In genomic region chr10:68902382-68902781, GRCh38 we compare ENCODE assay signal across 11 cellular contexts. TPM values are rescaled to one million over a fixed set of nuclear protein-coding genes. Genes with fewer than 3 reads are reported as not detected.
DNase-seq lines count a peak whose midpoint lies in the region; ATAC-seq and TF ChIP-seq lines count a peak whose summit lies in the region.
"Had no signal": no experiment of that assay in that cellular context is flagged by ENCODE, and none has a peak within 500 bp of the region (broad histone marks: within the 10 kb centered on the region; RNA-seq: fewer than 3 reads in every experiment).

No MANE protein-coding gene starts in this region.

- H3K4me2 ChIP-seq in hepatocyte: peak overlapping the region; percentile 87

- H3K4me1 ChIP-seq in hepatocyte (ENCODE audit: insufficient read depth): peaks cover 17% of the 10 kb centered on the region

- peak overlapping the region; percentile 94 for H3K4me3 Mint-ChIP-seq in activated CD8-positive, alpha-beta memory T cell treated with anti-CD3 and anti-CD28 coated beads, Interleukin-2, amount 10 ng/mL, durations not matched to agents 7 days and 5 days
- H3K4me3 Mint-ChIP-seq in stimulated activated naive B cell treated with anti-CD40 and anti-IgM and Interleukin-4, amounts not matched to agents 10 μg/mL and 1 μg/mL and 100 μg/mL, for 72 hours: peak overlapping the region; percentile 99 to 100

- H3K9me3 Mint-ChIP-seq in activated CD8-positive, alpha-beta memory T cell treated with anti-CD3 and anti-CD28 coated beads, Interleukin-2, amount 10 ng/mL, durations not matched to agents 7 days and 5 days (ENCODE audit: low read depth): no peaks in the 10 kb centered on the region
- no peaks in the 10 kb centered on the region for H3K9me3 Mint-ChIP-seq in stimulated activated naive B cell treated with anti-CD40 and anti-IgM and Interleukin-4, amounts not matched to agents 10 μg/mL and 1 μg/mL and 100 μg/mL, for 72 hours

- ATAC-seq in activated CD8-positive, alpha-beta memory T cell treated with anti-CD3 and anti-CD28 coated beads, Interleukin-2, amount 10 ng/mL, durations not matched to agents 7 days and 5 days: no peak
- no peak for ATAC-seq in stimulated activated naive B cell treated with anti-CD40 and anti-IgM and Interleukin-4, amounts not matched to agents 10 μg/mL and 1 μg/mL and 100 μg/mL, for 72 hours (replicated peaks)
- ATAC-seq in GM19035 (IDR thresholded peaks at IDR 0.05; ENCODE audit: unreplicated experiment): no peak

- H3K4me3 ChIP-seq in WI38 (ENCODE audit: low read depth, low read length) (peak overlapping the region; percentile 95), hepatocyte (peak overlapping the region; percentile 54)

- H3K36me3 Mint-ChIP-seq in activated CD8-positive, alpha-beta memory T cell treated with anti-CD3 and anti-CD28 coated beads, Interleukin-2, amount 10 ng/mL, durations not matched to agents 7 days and 5 days: peaks cover 30% of the 10 kb centered on the region
- H3K36me3 Mint-ChIP-seq in stimulated activated naive B cell treated with anti-CD40 and anti-IgM and Interleukin-4, amounts not matched to agents 10 μg/mL and 1 μg/mL and 100 μg/mL, for 72 hours: peaks cover 26 to 30% of the 10 kb centered on the region in 2 donors

- 77% methylated on average over 5 of the region's 5 CpGs for WGBS in hepatocyte (ENCODE audit: low lambda C conversion rate, missing lambda C conversion rate)

- no peaks in the 10 kb centered on the region for H3K9me2 ChIP-seq in hepatocyte (replicated peaks; ENCODE audit: insufficient read depth)

- H3K27me3 ChIP-seq in hepatocyte: no peaks in the 10 kb centered on the region

- H3K27me3 Mint-ChIP-seq in activated CD8-positive, alpha-beta memory T cell treated with anti-CD3 and anti-CD28 coated beads, Interleukin-2, amount 10 ng/mL, durations not matched to agents 7 days and 5 days: peaks cover 3% of the 10 kb centered on the region
- H3K27me3 Mint-ChIP-seq in stimulated activated naive B cell treated with anti-CD40 and anti-IgM and Interleukin-4, amounts not matched to agents 10 μg/mL and 1 μg/mL and 100 μg/mL, for 72 hours: peaks cover 9 to 14% of the 10 kb centered on the region in 2 donors

- no peaks in the 10 kb centered on the region for H3K36me3 ChIP-seq in hepatocyte (replicated peaks; ENCODE audit: insufficient read depth, low read depth)

- H3K79me2 ChIP-seq in hepatocyte: peaks cover 56% of the 10 kb centered on the region

- no peak overlapping the region for H3K27ac ChIP-seq in hepatocyte

- H2AFZ ChIP-seq in hepatocyte: no peak overlapping the region

- H3K4me1 Mint-ChIP-seq in activated CD8-positive, alpha-beta memory T cell treated with anti-CD3 and anti-CD28 coated beads, Interleukin-2, amount 10 ng/mL, durations not matched to agents 7 days and 5 days: peaks cover 53% of the 10 kb centered on the region
- H3K4me1 Mint-ChIP-seq in stimulated activated naive B cell treated with anti-CD40 and anti-IgM and Interleukin-4, amounts not matched to agents 10 μg/mL and 1 μg/mL and 100 μg/mL, for 72 hours: peaks cover 19 to 52% of the 10 kb centered on the region in 2 donors

- CTCF ChIA-PET in activated CD8-positive, alpha-beta memory T cell treated with anti-CD3 and anti-CD28 coated beads, Interleukin-2, amount 10 ng/mL, durations not matched to agents 7 days and 5 days (lab: Charles Lee): interaction anchor here (1.4 kb wide), 1 partner anchor 302 kb away, joined by 3 read pairs; no protein-coding TSS in a partner anchor

- no peak for DNase-seq in activated CD8-positive, alpha-beta memory T cell treated with anti-CD3 and anti-CD28 coated beads, Interleukin-2, amount 10 ng/mL, durations not matched to agents 7 days and 5 days
- no peak for DNase-seq in activated CD8-positive, alpha-beta memory T cell treated with anti-CD3 and anti-CD28 coated beads, Interleukin-2, amount 50 U/mL, for 4 hours
- DNase-seq in hepatocyte (ENCODE audit: low spot score): no peak
- DNase-seq in stimulated activated naive B cell treated with anti-CD40 and anti-IgM and Interleukin-4, amounts not matched to agents 10 μg/mL and 1 μg/mL and 100 μg/mL, for 72 hours: no peak
- DNase-seq in KG1 (lab: John Stamatoyannopoulos, UW): no peak
- DNase-seq in stimulated activated CD4-positive, alpha-beta T cell treated with anti-CD3 and anti-CD28 coated beads, Interleukin-1b, Interleukin-23, amount 100 ng/mL, for 48 hours: no peak
- DNase-seq: COR-L47, NCI-H1092, T1000 had no signal

- H4K20me1 ChIP-seq in hepatocyte (ENCODE audit: insufficient read depth, poor library complexity, severe bottlenecking): no peaks in the 10 kb centered on the region

- TF ChIP-seq CTCF in WI38 (IDR thresholded peaks at IDR 0.05; ENCODE audit: low read depth, low read length): no peak
- no peak for TF ChIP-seq CTCF in hepatocyte (IDR thresholded peaks at IDR 0.05; ENCODE audit: poor library complexity)

- no peaks in the 10 kb centered on the region for H3K9me3 ChIP-seq in hepatocyte (ENCODE audit: low read depth)

- peak overlapping the region; percentile 53 for H3K27ac Mint-ChIP-seq in activated CD8-positive, alpha-beta memory T cell treated with anti-CD3 and anti-CD28 coated beads, Interleukin-2, amount 10 ng/mL, durations not matched to agents 7 days and 5 days
- H3K27ac Mint-ChIP-seq in stimulated activated naive B cell treated with anti-CD40 and anti-IgM and Interleukin-4, amounts not matched to agents 10 μg/mL and 1 μg/mL and 100 μg/mL, for 72 hours: peak overlapping the region; percentile 37

RNA-seq across cellular contexts. Expression of gene DDX50, which starts 1.3 kb away (rescaled TPM):
- 10 to 100 TPM; 46.6 to 48.3 TPM for total RNA-seq in activated CD8-positive, alpha-beta memory T cell treated with anti-CD3 and anti-CD28 coated beads, Interleukin-2, amount 10 ng/mL, durations not matched to agents 7 days and 5 days
- 40.5 and 40.9 TPM in 2 replicates for total RNA-seq in hepatocyte
- polyA plus RNA-seq in hepatocyte: 19.5 and 21.6 TPM in 2 replicates

RNA-seq across cellular contexts. Expression of gene DDX21, which starts 53.6 kb away (rescaled TPM):
- 100 to 1,000 TPM in 1 of 2 experiments, 10 to 100 TPM in 1; 80.4 to 143 TPM for total RNA-seq in activated CD8-positive, alpha-beta memory T cell treated with anti-CD3 and anti-CD28 coated beads, Interleukin-2, amount 10 ng/mL, durations not matched to agents 7 days and 5 days
- total RNA-seq in hepatocyte: 55.6 and 55.7 TPM in 2 replicates
- 15.8 and 17.0 TPM in 2 replicates for polyA plus RNA-seq in hepatocyte
